Comparison of ENCODE assay signal across 8 cellular contexts in genomic region chr1:228174482-228175315, GRCh38. TPM values are rescaled to one million over a fixed set of nuclear protein-coding genes. Genes with fewer than 3 reads are reported as not detected.
DNase-seq lines count a peak whose midpoint lies in the region; ATAC-seq and TF ChIP-seq lines count a peak whose summit lies in the region.

No MANE protein-coding gene starts in this region.

- intact Hi-C loops in spleen (cut with DNase I; ENCODE audit: low total_unique reads): no loop called here

- peak overlapping the region in 1 of 8 donors; percentile 56 for H3K27ac ChIP-seq in spleen
- no peak overlapping the region for H3K27ac ChIP-seq in Karpas-422 (ENCODE audit: low read length)

- TF ChIP-seq POLR2A in spleen (IDR thresholded peaks at IDR 0.05): no peak

- no peak overlapping the region for H3K4me2 ChIP-seq in Karpas-422 (ENCODE audit: low read depth, low read length, poor library complexity, severe bottlenecking)

- H3K9me2 ChIP-seq in Karpas-422 (replicated peaks; ENCODE audit: insufficient read depth, low read length): no peaks in the 10 kb centered on the region

- H3K4me1 ChIP-seq in spleen (peaks cover 0 to 53% (median 10%) of the 10 kb centered on the region in 6 donors), Karpas-422 (ENCODE audit: low read length) (no peaks in the 10 kb centered on the region)

- H3K4me3 ChIP-seq in spleen: no peak overlapping the region
- H3K4me3 ChIP-seq in Karpas-422 (ENCODE audit: low read length): no peak overlapping the region

- 91 to 96% (median 93%) methylated on average over 28 to 52 of the region's 52 CpGs for WGBS in spleen, 5 donors

- no peaks in the 10 kb centered on the region for H3K27me3 Mint-ChIP-seq in effector memory CD8-positive, alpha-beta T cell

- peaks cover 5% of the 10 kb centered on the region; the same call in 1 of the 2 replicates for H4K20me1 ChIP-seq in Karpas-422 (ENCODE audit: insufficient read depth, low read depth, low read length)

- H3K9ac ChIP-seq in Karpas-422 (ENCODE audit: low read length): no peak overlapping the region

- no peak overlapping the region for H3K4me3 Mint-ChIP-seq in effector memory CD8-positive, alpha-beta T cell

- no peaks in the 10 kb centered on the region for H3K9me3 Mint-ChIP-seq in effector memory CD8-positive, alpha-beta T cell

- H3K27me3 ChIP-seq in spleen (replicated peaks in 1 of 7) (no peaks in the 10 kb centered on the region), Karpas-422 (ENCODE audit: low read length) (no peaks in the 10 kb centered on the region)

- peak; percentile 80 for ATAC-seq in effector memory CD8-positive, alpha-beta T cell (replicated peaks)

- H3K36me3 ChIP-seq in spleen (peaks cover 5 to 26% (median 8%) of the 10 kb centered on the region in 6 donors), Karpas-422 (ENCODE audit: insufficient read depth, low read length) (no peaks in the 10 kb centered on the region)

- H3K36me3 Mint-ChIP-seq in effector memory CD8-positive, alpha-beta T cell (ENCODE audit: insufficient read depth): peaks cover 44% of the 10 kb centered on the region

- DNase-seq in activated gamma-delta T cell (lab: John Stamatoyannopoulos, UW) (peak; percentile 35), activated gamma-delta T cell treated with Interleukin-2 at 50 U/mL for 16 hours (no peak), NCI-H774 (lab: John Stamatoyannopoulos, UW) (peak; percentile 18), spleen (peak; percentile 84), cortex of kidney (lab: John Stamatoyannopoulos, UW) (no peak), NCI-H187 treated with DMSO at 0.1 percent for 48 hours (lab: John Stamatoyannopoulos, UW) (no peak), Karpas-422 (no peak)
- peak; percentile 41 to 53 (median 52) for DNase-seq in effector memory CD8-positive, alpha-beta T cell

- no peaks in the 10 kb centered on the region for H3K79me2 ChIP-seq in Karpas-422 (ENCODE audit: low read length)

- peak overlapping the region in 1 of 2 donors; percentile 12 for H3K27ac Mint-ChIP-seq in effector memory CD8-positive, alpha-beta T cell

- no peak overlapping the region for H2AFZ ChIP-seq in Karpas-422 (ENCODE audit: low read length)

- H3K9me3 ChIP-seq in spleen: peaks cover 0 to 4% (median 0%) of the 10 kb centered on the region in 8 donors
- no peaks in the 10 kb centered on the region for H3K9me3 ChIP-seq in Karpas-422 (ENCODE audit: low read length)

- peaks cover 5 to 21% of the 10 kb centered on the region in 2 donors for H3K4me1 Mint-ChIP-seq in effector memory CD8-positive, alpha-beta T cell (ENCODE audit: low read depth in 2 of 2)

- no peak for TF ChIP-seq CTCF in spleen (IDR thresholded peaks at IDR 0.05 in 8 of 11, conservative IDR thresholded peaks at IDR 0.05 in 3 of 11)

RNA-seq across cellular contexts. Expression of gene IBA57, which starts 9.1 kb away (rescaled TPM):
- 10 to 100 TPM in 5 of 7 donors, 1 to 10 TPM in 2; 7.1 to 14.7 (median 11.6) TPM for total RNA-seq in spleen
- 1 to 10 TPM in 2 of 3 donors, under 1 TPM in 1; 0.59 to 4.3 (median 1.1) TPM for polyA plus RNA-seq in spleen
- total RNA-seq in Karpas-422 (2014; rRNA removed; shearing (Covaris generic); ENCODE audit: low replicate concordance): 3.2 and 3.6 TPM in 2 replicates

RNA-seq across cellular contexts. Expression of gene GJC2, which starts 25.0 kb away (rescaled TPM):
- 1 to 10 TPM in 6 of 7 donors, under 1 TPM in 1; 0.94 to 3.5 (median 2.4) TPM for total RNA-seq in spleen
- under 1 TPM; 0.35 to 0.96 (median 0.67) TPM for polyA plus RNA-seq in spleen
- 0.69 TPM in 1 of 2 replicates, not detected in the other for total RNA-seq in Karpas-422 (2014; rRNA removed; shearing (Covaris generic); ENCODE audit: low replicate concordance)

RNA-seq across cellular contexts. Expression of gene OBSCN, which starts 33.1 kb away (rescaled TPM):
- 10 to 100 TPM; 35.3 to 71.7 (median 46.0) TPM for total RNA-seq in spleen
- polyA plus RNA-seq in spleen: 10 to 100 TPM; 12.6 to 31.6 (median 23.3) TPM
- total RNA-seq in Karpas-422 (2014; rRNA removed; shearing (Covaris generic); ENCODE audit: low replicate concordance): 17.5 and 24.4 TPM in 2 replicates

RNA-seq across cellular contexts. Expression of gene GUK1, which starts 34.6 kb away (rescaled TPM):
- total RNA-seq in spleen: 100 to 1,000 TPM; 167 to 218 (median 186) TPM
- polyA plus RNA-seq in spleen: 100 to 1,000 TPM; 279 to 499 (median 316) TPM
- total RNA-seq in Karpas-422 (2014; rRNA removed; shearing (Covaris generic); ENCODE audit: low replicate concordance): 74.4 and 203 TPM in 2 replicates

Comparison
In these comparisons a context has a peak if more than half of its experiments do, and no peak if none do; other contexts are left out.
1. DNase-seq: peak in activated gamma-delta T cell (single experiment), NCI-H774 (single experiment), effector memory CD8-positive, alpha-beta T cell (3 of 3) and spleen (single experiment); none in activated gamma-delta T cell treated with Interleukin-2 at 50 U/mL for 16 hours (single experiment), cortex of kidney (single experiment), NCI-H187 treated with DMSO at 0.1 percent for 48 hours (single experiment) and Karpas-422 (single experiment).